ENCODE assay signal across 7 cellular contexts in genomic region chr11:114262681-114263509, GRCh38. TPM values are rescaled to one million over a fixed set of nuclear protein-coding genes. Genes with fewer than 3 reads are reported as not detected.
DNase-seq lines count a peak whose midpoint lies in the region; TF ChIP-seq lines count a peak whose summit lies in the region.

No MANE protein-coding gene starts in this region.

- H3K27me3 Mint-ChIP-seq in neural crest cell (ENCODE audit: low read depth), result no peaks in the 10 kb centered on the region

- H3K9me3 Mint-ChIP-seq in neural crest cell, result no peaks in the 10 kb centered on the region

- no peaks in the 10 kb centered on the region for H3K36me3 Mint-ChIP-seq in neural crest cell (ENCODE audit: low read depth)

- no peak overlapping the region for H3K4me3 Mint-ChIP-seq in neural crest cell

- DNase-seq in G401 (ENCODE audit: low spot score) (peak; percentile 80), MV-4-11 (lab: John Stamatoyannopoulos, UW) (peak; percentile 17), SKM-1 treated with dmso at 0.1 percent for 144 hours (lab: John Stamatoyannopoulos, UW; ENCODE audit: unreplicated experiment) (peak; percentile 38), fibroblast of pulmonary artery (ENCODE audit: low read depth) (peak; percentile 75), neural crest cell (ENCODE audit: low read depth, low spot score) (peak; percentile 31), mesenteric fat pad (ENCODE audit: low spot score) (no peak)
- no peak for DNase-seq in effector CD8-positive, alpha-beta T cell (lab: John Stamatoyannopoulos, UW)

- H3K27ac Mint-ChIP-seq in neural crest cell (ENCODE audit: unreplicated experiment), result no peak overlapping the region

- in situ Hi-C loops in G401 (cut with HindIII; ENCODE audit: low sequenced_read_pairs), result no loop called here

- TF ChIP-seq CTCF in fibroblast of pulmonary artery (IDR thresholded peaks at IDR 0.05; ENCODE audit: low read length, missing control alignments) (peak; percentile 79), neural crest cell (conservative IDR thresholded peaks at IDR 0.05) (peak; percentile 75)

- peaks cover 27% of the 10 kb centered on the region for H3K4me1 Mint-ChIP-seq in neural crest cell

- H3K4me3 ChIP-seq in fibroblast of pulmonary artery (replicated peaks; ENCODE audit: low read depth, low read length), result no peak overlapping the region

RNA-seq across cellular contexts. Expression of gene NNMT, which starts 33.3 kb away (rescaled TPM):
- total RNA-seq in G401 (2014; rRNA removed; shearing (Covaris generic)), result not detected in 2 replicates
- total RNA-seq in neural crest cell (0.82 and 1.5 TPM in 2 replicates), mesenteric fat pad (1,405 TPM)

Comparison
In these comparisons a context has a peak if more than half of its experiments do, and no peak if none do; other contexts are left out.
1. DNase-seq: peak in G401 (single experiment), MV-4-11 (single experiment), SKM-1 treated with dmso at 0.1 percent for 144 hours (single experiment), fibroblast of pulmonary artery (single experiment) and neural crest cell (single experiment); none in mesenteric fat pad (single experiment) and effector CD8-positive, alpha-beta T cell (single experiment).
2. RNA of gene NNMT, which starts 33.3 kb away (total RNA-seq): 1,405 TPM in mesenteric fat pad (single experiment); 0.82 to 1.5 TPM in neural crest cell and not detected in G401; every median in the first group is over 100 times any median in the second.